Comparison of ENCODE assay signal across 8 cellular contexts in genomic region chr2:231482806-231483391, GRCh38. TPM values are rescaled to one million over a fixed set of nuclear protein-coding genes. Genes with fewer than 3 reads are reported as not detected.
DNase-seq lines count a peak whose midpoint lies in the region; ATAC-seq and TF ChIP-seq lines count a peak whose summit lies in the region.

No MANE protein-coding gene starts in this region.

- H3K4me3 Mint-ChIP-seq in effector memory CD8-positive, alpha-beta T cell = peak overlapping the region; percentile 65 to 84

- H3K9me3 ChIP-seq in mononuclear cell (ENCODE audit: low read depth, low read length) = no peaks in the 10 kb centered on the region

- CTCF ChIA-PET in HEK293T (lab: Yijun Ruan, JAX) = interaction anchor here (0.7 to 3.1 kb wide), 7 partner anchors 8 to 31 kb away, joined by 3 to 20 read pairs (median 4); partner anchors contain the start of gene NCL

- in situ Hi-C loops in G401 (cut with HindIII; ENCODE audit: low sequenced_read_pairs) = no loop called here

- DNase-seq in G401 (ENCODE audit: low spot score) (peak; percentile 55), HEK293T (ENCODE audit: extremely low spot score) (peak; percentile 89), NCI-H526 treated with DMSO at 0.1 percent for 48 hours (lab: John Stamatoyannopoulos, UW) (peak; percentile 17)
- peak; percentile 43 to 48 for DNase-seq in activated CD8-positive, alpha-beta memory T cell treated with anti-CD3 and anti-CD28 coated beads for 4 hours (ENCODE audit: low read depth in 2 of 2)
- DNase-seq in effector memory CD8-positive, alpha-beta T cell = peak; percentile 60 to 67 (median 62)
- peak; percentile 64 to 69 for DNase-seq in stimulated activated CD8-positive, alpha-beta memory T cell treated with anti-CD3 and anti-CD28 coated beads, Interleukin-2, amount 100 ng/mL, for 48 hours (ENCODE audit: low read depth in 2 of 2)

- H3K4me1 Mint-ChIP-seq in effector memory CD8-positive, alpha-beta T cell (ENCODE audit: low read depth in 2 of 2) = peaks cover 0 to 10% of the 10 kb centered on the region in 2 donors

- no peaks in the 10 kb centered on the region for H3K27me3 Mint-ChIP-seq in effector memory CD8-positive, alpha-beta T cell

- peak overlapping the region; percentile 72 to 94 for H3K27ac Mint-ChIP-seq in effector memory CD8-positive, alpha-beta T cell

- peak; percentile 83 for ATAC-seq in effector memory CD8-positive, alpha-beta T cell (replicated peaks)
- no peak for ATAC-seq in GM21825 (IDR thresholded peaks at IDR 0.05; ENCODE audit: unreplicated experiment)

- H3K27me3 ChIP-seq in mononuclear cell (ENCODE audit: insufficient read depth, low read length) = no peaks in the 10 kb centered on the region

- peaks cover 7% of the 10 kb centered on the region for H3K4me1 ChIP-seq in mononuclear cell (ENCODE audit: insufficient read depth, low read length)

- POLR2A ChIA-PET in HEK293T (lab: Yijun Ruan, JAX) = interaction anchor here (1.0 to 9.9 kb wide), 3 partner anchors 17 to 31 kb away, joined by 5 to 134 read pairs (median 10); partner anchors contain the start of gene NCL

- H3K4me3 ChIP-seq in mononuclear cell (ENCODE audit: low read length) = peak overlapping the region; percentile 49

- H3K36me3 Mint-ChIP-seq in effector memory CD8-positive, alpha-beta T cell (ENCODE audit: insufficient read depth) = peaks cover 5% of the 10 kb centered on the region

- H3K9me3 Mint-ChIP-seq in effector memory CD8-positive, alpha-beta T cell = no peaks in the 10 kb centered on the region

TF ChIP-seq in HEK293T, 16 proteins besides CTCF, POLR2A, EP300 and RAD21:
- no peak for TF ChIP-seq SUZ12 (IDR thresholded peaks at IDR 0.05)
- TF ChIP-seq SP1 (IDR thresholded peaks at IDR 0.05) = no peak
- no peak for TF ChIP-seq NFRKB (IDR thresholded peaks at IDR 0.05)
- TF ChIP-seq LEF1 (IDR thresholded peaks at IDR 0.05; ENCODE audit: borderline replicate concordance) = no peak
- no peak for TF ChIP-seq FOXK2 (IDR thresholded peaks at IDR 0.05)
- no peak for TF ChIP-seq FOXA1 (IDR thresholded peaks at IDR 0.05)
- TF ChIP-seq BHLHE40 (IDR thresholded peaks at IDR 0.05; ENCODE audit: borderline replicate concordance) = no peak
- TF ChIP-seq ZNF384 (IDR thresholded peaks at IDR 0.05) = no peak
- no peak for TF ChIP-seq FOXM1 (IDR thresholded peaks at IDR 0.05; ENCODE audit: borderline replicate concordance)

RNA-seq across cellular contexts. Expression of gene NCL, which starts 18.6 kb away (rescaled TPM):
- 159 and 386 TPM in 2 replicates for total RNA-seq in G401 (2014; rRNA removed; shearing (Covaris generic))
- 182 TPM for total RNA-seq in mononuclear cell

RNA-seq across cellular contexts. Expression of gene NMUR1, which starts 47.3 kb away (rescaled TPM):
- total RNA-seq in G401 (2014; rRNA removed; shearing (Covaris generic)) = not detected in 2 replicates
- 1.8 TPM for total RNA-seq in mononuclear cell

Comparison
In these comparisons a context has a peak if more than half of its experiments do, and no peak if none do; other contexts are left out.
1. DNase-seq: peak in every context shown above with its lines; median percentile 89 in HEK293T; 66 in stimulated activated CD8-positive, alpha-beta memory T cell treated with anti-CD3 and anti-CD28 coated beads, Interleukin-2, amount 100 ng/mL, for 48 hours; 62 in effector memory CD8-positive, alpha-beta T cell; 55 in G401; 46 in activated CD8-positive, alpha-beta memory T cell treated with anti-CD3 and anti-CD28 coated beads for 4 hours; 17 in NCI-H526 treated with DMSO at 0.1 percent for 48 hours.